Comparison of ENCODE assay signal across 12 cellular contexts in genomic region chr11:5550440-5551095, GRCh38. TPM values are rescaled to one million over a fixed set of nuclear protein-coding genes. Genes with fewer than 3 reads are reported as not detected.
DNase-seq lines count a peak whose midpoint lies in the region; TF ChIP-seq lines count a peak whose summit lies in the region.
"Had no signal": no experiment of that assay in that cellular context is flagged by ENCODE, and none has a peak within 500 bp of the region (broad histone marks: within the 10 kb centered on the region; RNA-seq: fewer than 3 reads in every experiment).

No MANE protein-coding gene starts in this region.

- no peak for TF ChIP-seq CTCF in GM13977 (IDR thresholded peaks at IDR 0.05; ENCODE audit: extremely low read depth, insufficient read depth, missing control alignments)
- no peak for TF ChIP-seq CTCF in HFFc6 (IDR thresholded peaks at IDR 0.05)
- TF ChIP-seq CTCF in OCI-LY3 (IDR thresholded peaks at IDR 0.05; ENCODE audit: low read depth, low read length), result no peak
- TF ChIP-seq CTCF in stomach (IDR thresholded peaks at IDR 0.05), result no peak
- TF ChIP-seq CTCF in colonic mucosa (IDR thresholded peaks at IDR 0.05), result no peak

- H3K27ac Mint-ChIP-seq in HFFc6, result peak overlapping the region; percentile 77
- H3K27ac Mint-ChIP-seq: activated B cell treated with CpG ODN at 0.5 μM for 24 hours had no signal

- no peak overlapping the region for H3K4me3 ChIP-seq in OCI-LY3 (ENCODE audit: low read length)
- H3K4me3 ChIP-seq in stomach, result no peak overlapping the region
- no peak overlapping the region for H3K4me3 ChIP-seq in colonic mucosa
- H3K4me3 ChIP-seq: ascending aorta, pancreas had no signal

- H3K27me3 ChIP-seq in OCI-LY3 (ENCODE audit: low read depth, low read length) (peaks cover 2% of the 10 kb centered on the region; the same call in 1 of the 2 replicates), stomach (no peaks in the 10 kb centered on the region), colonic mucosa (no peaks in the 10 kb centered on the region)
- H3K27me3 ChIP-seq: ascending aorta, pancreas had no signal

- H3K27ac ChIP-seq in OCI-LY3 (ENCODE audit: low read length) (peak overlapping the region; percentile 10; the same call in 1 of the 2 replicates), stomach (no peak overlapping the region), colonic mucosa (no peak overlapping the region)
- H3K27ac ChIP-seq: ascending aorta, pancreas had no signal

- H3K36me3 Mint-ChIP-seq in HFFc6 (ENCODE audit: low read depth), result no peaks in the 10 kb centered on the region

- H3K79me2 ChIP-seq in OCI-LY3 (ENCODE audit: low read length), result no peaks in the 10 kb centered on the region

- intact Hi-C loops in stomach (cut with DNase I; ENCODE audit: low total_unique reads) (no loop called here), colonic mucosa (cut with DNase I) (no loop called here)

- TF ChIP-seq POLR2A in stomach (IDR thresholded peaks at IDR 0.05), result no peak

- H3K36me3 ChIP-seq in OCI-LY3 (replicated peaks; ENCODE audit: low read depth, low read length) (no peaks in the 10 kb centered on the region), stomach (no peaks in the 10 kb centered on the region), colonic mucosa (no peaks in the 10 kb centered on the region)
- H3K36me3 ChIP-seq: ascending aorta, pancreas had no signal

- H2AFZ ChIP-seq in OCI-LY3 (ENCODE audit: low read depth, low read length), result no peak overlapping the region

- 62 to 74% (median 72%) methylated on average over 5 of the region's 5 CpGs for WGBS in stomach, 5 donors

- H3K4me1 ChIP-seq in OCI-LY3 (ENCODE audit: low read length) (peaks cover 24% of the 10 kb centered on the region), stomach (no peaks in the 10 kb centered on the region), colonic mucosa (no peaks in the 10 kb centered on the region)
- H3K4me1 ChIP-seq: ascending aorta, pancreas had no signal

- no peaks in the 10 kb centered on the region for H3K27me3 Mint-ChIP-seq in HFFc6 (ENCODE audit: insufficient read depth)
- H3K27me3 Mint-ChIP-seq: activated B cell treated with CpG ODN at 0.5 μM for 24 hours had no signal

- DNase-seq in GM13977 (ENCODE audit: low spot score), result peak; percentile 21
- DNase-seq in HFFc6, result peak; percentile 92
- DNase-seq in hepatic stellate cell (ENCODE audit: low spot score), result peak; percentile 49
- DNase-seq in DMS153 (lab: John Stamatoyannopoulos, UW), result no peak
- DNase-seq in stomach, result no peak
- no peak for DNase-seq in OCI-M2 (lab: John Stamatoyannopoulos, UW; ENCODE audit: unreplicated experiment)
- DNase-seq in colonic mucosa, result no peak
- DNase-seq: activated B cell treated with CpG ODN at 0.5 μM for 24 hours, NCI-H446, pancreas had no signal

- H3K4me2 ChIP-seq in OCI-LY3 (ENCODE audit: low read length), result peak overlapping the region; percentile 34; the same call in 1 of the 2 replicates

- H4K20me1 ChIP-seq in OCI-LY3 (ENCODE audit: insufficient read depth, low read length), result no peaks in the 10 kb centered on the region

- no peak for TF ChIP-seq EP300 in stomach (IDR thresholded peaks at IDR 0.05)

- H3K4me1 Mint-ChIP-seq in HFFc6 (ENCODE audit: low read depth), result peaks cover 31% of the 10 kb centered on the region
- H3K4me1 Mint-ChIP-seq: activated B cell treated with CpG ODN at 0.5 μM for 24 hours had no signal

- in situ Hi-C loops in GM13977 (cut with MboI; ENCODE audit: low pct_unique_long_range_greater_than_20kb, low sequenced_read_pairs, unreplicated experiment), result no loop called here

- no peaks in the 10 kb centered on the region for H3K9me3 Mint-ChIP-seq in HFFc6
- H3K9me3 Mint-ChIP-seq: activated B cell treated with CpG ODN at 0.5 μM for 24 hours had no signal

- H3K4me3 Mint-ChIP-seq in HFFc6, result peak overlapping the region; percentile 52
- H3K4me3 Mint-ChIP-seq: activated B cell treated with CpG ODN at 0.5 μM for 24 hours had no signal

- H3K9me3 ChIP-seq in OCI-LY3 (ENCODE audit: insufficient read depth, low read length), result no peaks in the 10 kb centered on the region
- no peaks in the 10 kb centered on the region for H3K9me3 ChIP-seq in stomach
- H3K9me3 ChIP-seq in colonic mucosa, result no peaks in the 10 kb centered on the region
- H3K9me3 ChIP-seq: ascending aorta, pancreas had no signal

- H3K9ac ChIP-seq in OCI-LY3 (ENCODE audit: low read length) (no peak overlapping the region), colonic mucosa (ENCODE audit: low read depth in 2 of 2, low read length in 2 of 2) (no peak overlapping the region)

RNA-seq across cellular contexts. Expression of gene OR52H1, which starts 2.2 kb away (rescaled TPM):
- total RNA-seq in HFFc6 (2021; fragmentation: NEBNext Ultra II Directional; extraction: Animal tissue kit (Norgen Biotek cat#: 25700)), result not detected
- total RNA-seq in stomach (10 to 100 TPM in 1 of 5 donors, 1 to 10 TPM in 1, under 1 TPM in 1, not detected in 2; 0.58 to 21.0 (median 1.3) TPM), colonic mucosa (not detected)
- not detected for polyA plus RNA-seq in stomach
- total RNA-seq: ascending aorta had no signal
- polyA plus RNA-seq: pancreas had no signal

RNA-seq across cellular contexts. Expression of gene OR52B6, which starts 30.1 kb away (rescaled TPM):
- not detected for total RNA-seq in HFFc6 (2021; fragmentation: NEBNext Ultra II Directional; extraction: Animal tissue kit (Norgen Biotek cat#: 25700))
- total RNA-seq in stomach, result not detected
- not detected for polyA plus RNA-seq in stomach
- not detected for total RNA-seq in colonic mucosa
- total RNA-seq: activated B cell treated with CpG ODN at 0.5 μM for 24 hours, ascending aorta, pancreas had no signal
- polyA plus RNA-seq: pancreas had no signal

RNA-seq across cellular contexts. Expression of gene UBQLNL, which starts 34.1 kb away (rescaled TPM):
- under 1 TPM in 5 of 6 experiments, not detected in 1; 0.07 to 0.17 (median 0.11) TPM for total RNA-seq in HFFc6 (2021; fragmentation: NEBNext Ultra II Directional; extraction: Animal tissue kit (Norgen Biotek cat#: 25700))
- total RNA-seq in stomach (under 1 TPM in 1 of 5 donors, not detected in 4; 0.92 TPM), colonic mucosa (under 1 TPM in 1 of 2 donors, not detected in 1; 0.22 TPM)
- polyA plus RNA-seq in stomach, result under 1 TPM; 0.12 to 0.80 (median 0.31) TPM
- total RNA-seq: ascending aorta had no signal

RNA-seq across cellular contexts. Expression of gene UBQLN3, which starts 40.8 kb away (rescaled TPM):
- total RNA-seq in HFFc6 (2021; fragmentation: NEBNext Ultra II Directional; extraction: Animal tissue kit (Norgen Biotek cat#: 25700)), result not detected
- total RNA-seq in stomach, result 1 to 10 TPM in 1 of 5 donors, not detected in 4; 1.1 TPM
- not detected for polyA plus RNA-seq in stomach
- not detected for total RNA-seq in colonic mucosa
- total RNA-seq: ascending aorta had no signal
- polyA plus RNA-seq: pancreas had no signal

RNA-seq across cellular contexts. Expression of gene TRIM6, which starts 45.9 kb away (rescaled TPM):
- total RNA-seq in HFFc6 (2021; fragmentation: NEBNext Ultra II Directional; extraction: Animal tissue kit (Norgen Biotek cat#: 25700)), result 1 to 10 TPM; 4.0 to 9.0 (median 6.6) TPM
- 10 to 100 TPM in 1 of 5 donors, 1 to 10 TPM in 1, under 1 TPM in 1, not detected in 2; 0.87 to 10.3 (median 2.6) TPM for total RNA-seq in stomach
- polyA plus RNA-seq in stomach, result 1 to 10 TPM; 1.1 to 2.3 (median 1.2) TPM
- total RNA-seq in colonic mucosa, result under 1 TPM; 0.35 to 0.82 TPM

Comparison
In these comparisons a context has a peak if more than half of its experiments do, and no peak if none do; other contexts are left out.
1. DNase-seq: peak in GM13977 (single experiment), HFFc6 (single experiment) and hepatic stellate cell (single experiment); none in DMS153 (single experiment), stomach (single experiment), OCI-M2 (single experiment) and colonic mucosa (single experiment).